9 cellular contexts compared by ENCODE assay signal in the genomic region with DNA sequence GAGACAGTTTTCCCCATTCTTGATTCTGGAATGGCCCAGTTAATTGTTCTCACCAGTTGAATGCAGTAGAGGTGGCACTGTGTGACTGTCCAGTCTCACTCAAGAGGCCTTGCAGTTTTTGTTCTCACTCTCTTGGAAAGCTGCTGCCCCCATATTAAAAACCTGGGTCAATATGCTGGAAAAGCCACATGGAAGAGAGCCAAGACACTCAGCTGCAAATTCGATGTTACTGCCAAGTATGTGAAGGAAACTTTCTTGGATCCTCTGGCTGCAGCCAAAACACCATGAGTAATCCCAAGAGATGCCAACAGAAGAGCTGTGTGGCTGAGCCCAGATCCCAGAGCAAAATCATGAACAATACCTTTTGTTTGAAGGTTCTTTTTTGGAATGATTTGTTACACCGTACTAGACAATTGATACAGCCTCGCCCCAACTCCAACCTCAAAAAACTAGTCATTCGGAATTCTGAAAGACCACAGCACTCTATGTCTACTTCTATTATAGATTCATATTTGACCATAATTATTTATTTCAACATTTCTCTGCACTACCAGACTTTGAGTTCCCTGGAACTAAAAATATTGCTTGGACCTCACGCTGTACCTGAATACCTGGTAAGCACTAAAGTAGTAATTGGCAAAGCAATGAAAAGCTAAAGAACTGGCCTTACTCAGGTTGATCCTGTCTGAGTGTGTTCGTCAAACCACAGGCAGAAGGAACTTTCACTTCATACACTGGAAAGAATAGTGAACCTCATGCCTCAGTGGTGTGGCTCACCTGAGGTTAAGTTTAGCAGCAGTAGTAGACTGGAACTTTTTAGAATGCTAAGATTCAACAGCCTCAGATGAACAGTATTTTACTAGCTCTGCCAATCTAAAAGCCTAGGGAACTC.
A peak's percentile ranks its signal among the peaks of the same experiment; 100 is the strongest.
DNase-seq lines count a peak whose midpoint lies in the region; ATAC-seq and TF ChIP-seq lines count a peak whose summit lies in the region.
"Had no signal": no experiment of that assay in that cellular context is flagged by ENCODE, and none has a peak within 500 bp of the region (broad histone marks: within the 10 kb centered on the region; RNA-seq: fewer than 3 reads in every experiment).

No MANE protein-coding gene starts in this region.

- peaks cover 0 to 17% of the 10 kb centered on the region in 2 donors for H3K4me1 ChIP-seq in thyroid gland
- H3K4me1 ChIP-seq in vagina = peaks cover 10% of the 10 kb centered on the region
- H3K4me1 ChIP-seq: BE2C had no signal

- H3K27me3 Mint-ChIP-seq in activated CD4-positive, alpha-beta T cell treated with anti-CD3 and anti-CD28 coated beads for 36 hours = no peaks in the 10 kb centered on the region
- no peaks in the 10 kb centered on the region for H3K27me3 Mint-ChIP-seq in activated CD4-positive, alpha-beta memory T cell treated with anti-CD3 and anti-CD28 coated beads for 36 hours
- H3K27me3 Mint-ChIP-seq in effector memory CD8-positive, alpha-beta T cell = no peaks in the 10 kb centered on the region

- no peak overlapping the region for H3K27ac Mint-ChIP-seq in activated CD4-positive, alpha-beta T cell treated with anti-CD3 and anti-CD28 coated beads for 36 hours
- no peak overlapping the region for H3K27ac Mint-ChIP-seq in activated CD4-positive, alpha-beta memory T cell treated with anti-CD3 and anti-CD28 coated beads for 36 hours
- no peak overlapping the region for H3K27ac Mint-ChIP-seq in effector memory CD8-positive, alpha-beta T cell

- peak overlapping the region in 1 of 3 donors; percentile 3 for H3K27ac ChIP-seq in thyroid gland
- H3K27ac ChIP-seq in vagina = no peak overlapping the region

- TF ChIP-seq POLR2A in thyroid gland (IDR thresholded peaks at IDR 0.05) (no peak), vagina (IDR thresholded peaks at IDR 0.05) (no peak)

- DNase-seq in activated CD4-positive, alpha-beta T cell treated with anti-CD3 and anti-CD28 coated beads for 36 hours = no peak
- DNase-seq in activated CD4-positive, alpha-beta T cell treated with anti-CD3 and anti-CD28 coated beads, Interleukin-2, amount 50 U/mL, for 4 hours = no peak
- DNase-seq in astrocyte of the hippocampus (ENCODE audit: low read depth, low spot score) (peak; percentile 97), kidney glomerular epithelial cell (lab: John Stamatoyannopoulos, UW) (peak; percentile 71), thyroid gland (peak; percentile 55 to 75), vagina (ENCODE audit: extremely low spot score in 2 of 2) (no peak)
- DNase-seq in activated CD4-positive, alpha-beta memory T cell treated with anti-CD3 and anti-CD28 coated beads for 36 hours = no peak
- DNase-seq in effector memory CD8-positive, alpha-beta T cell = no peak
- DNase-seq: BE2C had no signal

- WGBS in thyroid gland, 2 donors = 45 to 58% methylated on average over 6 of the region's 6 CpGs

- H3K9me3 Mint-ChIP-seq in activated CD4-positive, alpha-beta T cell treated with anti-CD3 and anti-CD28 coated beads for 36 hours (ENCODE audit: low read depth) = peaks cover 8% of the 10 kb centered on the region
- H3K9me3 Mint-ChIP-seq in activated CD4-positive, alpha-beta memory T cell treated with anti-CD3 and anti-CD28 coated beads for 36 hours = peaks cover 11% of the 10 kb centered on the region
- H3K9me3 Mint-ChIP-seq in effector memory CD8-positive, alpha-beta T cell = peaks cover 2 to 7% of the 10 kb centered on the region in 2 donors

- H3K27me3 ChIP-seq in thyroid gland = no peaks in the 10 kb centered on the region
- H3K27me3 ChIP-seq in vagina = no peaks in the 10 kb centered on the region
- H3K27me3 ChIP-seq: BE2C had no signal

- no peak overlapping the region for H3K4me3 Mint-ChIP-seq in activated CD4-positive, alpha-beta T cell treated with anti-CD3 and anti-CD28 coated beads for 36 hours
- H3K4me3 Mint-ChIP-seq in activated CD4-positive, alpha-beta memory T cell treated with anti-CD3 and anti-CD28 coated beads for 36 hours = no peak overlapping the region
- H3K4me3 Mint-ChIP-seq in effector memory CD8-positive, alpha-beta T cell = no peak overlapping the region

- peaks cover 3% of the 10 kb centered on the region for H3K36me3 Mint-ChIP-seq in activated CD4-positive, alpha-beta T cell treated with anti-CD3 and anti-CD28 coated beads for 36 hours (ENCODE audit: low read depth)
- peaks cover 1% of the 10 kb centered on the region for H3K36me3 Mint-ChIP-seq in activated CD4-positive, alpha-beta memory T cell treated with anti-CD3 and anti-CD28 coated beads for 36 hours
- no peaks in the 10 kb centered on the region for H3K36me3 Mint-ChIP-seq in effector memory CD8-positive, alpha-beta T cell (ENCODE audit: insufficient read depth)

- ATAC-seq in activated CD4-positive, alpha-beta T cell treated with anti-CD3 and anti-CD28 coated beads for 36 hours = peak; percentile 67
- no peak for ATAC-seq in effector memory CD8-positive, alpha-beta T cell (replicated peaks)

- POLR2A ChIA-PET in activated CD4-positive, alpha-beta T cell treated with anti-CD3 and anti-CD28 coated beads for 36 hours (lab: Charles Lee) = interaction anchor here (0.8 kb wide), 1 partner anchor 81 kb away, joined by 4 read pairs; no protein-coding TSS in a partner anchor
- POLR2A ChIA-PET in activated CD4-positive, alpha-beta memory T cell treated with anti-CD3 and anti-CD28 coated beads for 36 hours (lab: Charles Lee) = interaction anchor here (1.2 kb wide), 1 partner anchor 81 kb away, joined by 3 read pairs; no protein-coding TSS in a partner anchor

- intact Hi-C loops in activated CD4-positive, alpha-beta T cell treated with anti-CD3 and anti-CD28 coated beads for 36 hours (cut with DNase I, micrococcal nuclease) = no loop called here
- intact Hi-C loops in thyroid gland (cut with DNase I) (no loop called here), vagina (cut with DNase I) (no loop called here)
- intact Hi-C loops in activated CD4-positive, alpha-beta memory T cell treated with anti-CD3 and anti-CD28 coated beads for 36 hours (cut with micrococcal nuclease) = no loop called here

- no peaks in the 10 kb centered on the region for H3K9me3 ChIP-seq in thyroid gland
- no peaks in the 10 kb centered on the region for H3K9me3 ChIP-seq in vagina
- H3K9me3 ChIP-seq: BE2C had no signal

- H3K4me1 Mint-ChIP-seq in activated CD4-positive, alpha-beta T cell treated with anti-CD3 and anti-CD28 coated beads for 36 hours = peaks cover 27% of the 10 kb centered on the region
- peaks cover 5% of the 10 kb centered on the region for H3K4me1 Mint-ChIP-seq in activated CD4-positive, alpha-beta memory T cell treated with anti-CD3 and anti-CD28 coated beads for 36 hours (ENCODE audit: low read depth)
- no peaks in the 10 kb centered on the region for H3K4me1 Mint-ChIP-seq in effector memory CD8-positive, alpha-beta T cell (ENCODE audit: low read depth in 2 of 2)

- H3K4me3 ChIP-seq in thyroid gland (replicated peaks in 1 of 3) (no peak overlapping the region), vagina (no peak overlapping the region)

- H3K36me3 ChIP-seq in thyroid gland (no peaks in the 10 kb centered on the region), vagina (no peaks in the 10 kb centered on the region)
- H3K36me3 ChIP-seq: BE2C had no signal

- TF ChIP-seq CTCF in thyroid gland (IDR thresholded peaks at IDR 0.05) (no peak), vagina (IDR thresholded peaks at IDR 0.05) (no peak)

- CTCF ChIA-PET in activated CD4-positive, alpha-beta T cell treated with anti-CD3 and anti-CD28 coated beads for 36 hours (lab: Charles Lee) = interaction anchor here (0.6 to 1.6 kb wide), 4 partner anchors 14 to 1229 kb away, joined by 3 to 4 read pairs (median 4); no protein-coding TSS in a partner anchor
- CTCF ChIA-PET in activated CD4-positive, alpha-beta memory T cell treated with anti-CD3 and anti-CD28 coated beads for 36 hours (lab: Charles Lee) = interaction anchor here (1.7 kb wide), 1 partner anchor 51 kb away, joined by 4 read pairs; no protein-coding TSS in a partner anchor

Comparison
In these comparisons a context has a peak if more than half of its experiments do, and no peak if none do; other contexts are left out.
1. DNase-seq: peak in astrocyte of the hippocampus (single experiment), kidney glomerular epithelial cell (single experiment) and thyroid gland (2 of 2); none in activated CD4-positive, alpha-beta T cell treated with anti-CD3 and anti-CD28 coated beads for 36 hours (single experiment), activated CD4-positive, alpha-beta T cell treated with anti-CD3 and anti-CD28 coated beads, Interleukin-2, amount 50 U/mL, for 4 hours (0 of 2), vagina (0 of 2), activated CD4-positive, alpha-beta memory T cell treated with anti-CD3 and anti-CD28 coated beads for 36 hours (single experiment) and effector memory CD8-positive, alpha-beta T cell (0 of 3).